10 cellular contexts compared by ENCODE assay signal in the genomic region with DNA sequence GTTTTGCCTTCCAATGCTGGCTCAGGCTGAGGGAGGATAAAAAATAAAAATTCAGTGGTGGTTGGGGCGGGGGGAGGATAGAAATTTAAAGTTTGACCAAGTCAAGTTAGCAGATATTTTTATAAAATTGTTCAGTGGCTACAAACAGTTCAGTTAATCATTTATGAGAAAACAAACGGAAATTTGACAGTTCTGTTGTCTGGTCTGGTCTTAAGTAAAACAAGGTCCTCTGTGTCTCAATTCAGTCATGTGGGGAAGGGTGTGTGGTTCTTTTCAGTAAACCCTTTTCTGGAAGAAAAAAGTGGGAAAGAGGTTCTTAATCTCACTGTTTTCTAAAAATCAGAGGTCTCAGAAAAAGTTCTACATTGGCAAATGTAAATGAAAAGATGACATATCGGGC.
"Had no signal": no experiment of that assay in that cellular context is flagged by ENCODE, and none has a peak within 500 bp of the region (broad histone marks: within the 10 kb centered on the region; RNA-seq: fewer than 3 reads in every experiment).

No MANE protein-coding gene starts in this region.

- H3K9ac ChIP-seq: GM23248 had no signal

- FAIRE-seq: K562 had no signal

- H3K9me3 ChIP-seq: HAP-1 had no signal

- ATAC-seq: HCT116, K562 had no signal

- H3K27ac ChIP-seq: GM23248, HL-60 had no signal

- H3K4me3 ChIP-seq: GM23248, HAP-1, K562 had no signal

- H3K36me3 ChIP-seq: HAP-1 had no signal

- DNase-seq: GM23248, GOT3, H7, HFFc6, IMR-90, KG1 had no signal

- H2AFZ ChIP-seq: GM23248 had no signal

- H3K4me1 ChIP-seq: HAP-1 had no signal
